ENCODE assay signal across 17 cellular contexts in the genomic region with DNA sequence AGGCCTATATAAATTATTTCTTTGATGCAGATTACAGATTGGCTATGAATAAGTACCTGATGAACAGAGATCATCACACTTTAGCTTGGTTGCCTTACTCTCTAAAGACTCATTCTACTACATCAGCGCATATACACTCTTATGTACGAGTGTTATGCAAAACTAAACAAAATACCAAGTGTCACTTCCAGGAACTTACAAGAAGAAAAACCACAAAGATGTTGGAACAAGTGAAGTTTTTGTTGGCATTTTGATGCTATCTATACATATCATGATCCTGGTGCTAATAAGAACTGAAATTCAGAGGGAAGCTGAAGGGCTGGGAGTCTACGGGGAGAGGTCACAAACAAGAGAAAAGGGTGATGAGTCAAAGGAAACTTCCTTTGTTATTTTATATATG. TPM values are rescaled to one million over a fixed set of nuclear protein-coding genes. Genes with fewer than 3 reads are reported as not detected.
DNase-seq lines count a peak whose midpoint lies in the region; ATAC-seq, FAIRE-seq and TF ChIP-seq lines count a peak whose summit lies in the region.
"Had no signal": no experiment of that assay in that cellular context is flagged by ENCODE, and none has a peak within 500 bp of the region (broad histone marks: within the 10 kb centered on the region; RNA-seq: fewer than 3 reads in every experiment).

No MANE protein-coding gene starts in this region.

- ATAC-seq in left lung (no peak), GM21526 (IDR thresholded peaks at IDR 0.05; ENCODE audit: low FRiP score, unreplicated experiment) (no peak), GM18861 (IDR thresholded peaks at IDR 0.05; ENCODE audit: unreplicated experiment) (no peak)

- H3K9me3 Mint-ChIP-seq in activated CD4-positive, alpha-beta T cell treated with anti-CD3 and anti-CD28 coated beads, Interleukin-2, amount 10 ng/mL, durations not matched to agents 24 days and 14 days: no peaks in the 10 kb centered on the region
- H3K9me3 Mint-ChIP-seq in nephron: no peaks in the 10 kb centered on the region

- H3K36me3 ChIP-seq in bronchial epithelial cell (ENCODE audit: control insufficient read depth, insufficient read depth, low read length) (peaks cover 5% of the 10 kb centered on the region), left lung (peaks cover 0 to 16% of the 10 kb centered on the region in 2 donors)

- peaks cover 39% of the 10 kb centered on the region for H3K36me3 Mint-ChIP-seq in activated CD4-positive, alpha-beta T cell treated with anti-CD3 and anti-CD28 coated beads, Interleukin-2, amount 10 ng/mL, durations not matched to agents 24 days and 14 days (ENCODE audit: low read depth)
- H3K36me3 Mint-ChIP-seq in nephron (ENCODE audit: low read depth): peaks cover 22% of the 10 kb centered on the region

- no peaks in the 10 kb centered on the region for H3K27me3 ChIP-seq in bronchial epithelial cell (ENCODE audit: control insufficient read depth, insufficient read depth, low read length)
- H3K27me3 ChIP-seq in left lung: no peaks in the 10 kb centered on the region

- peak overlapping the region; percentile 41 for H3K27ac Mint-ChIP-seq in activated CD4-positive, alpha-beta T cell treated with anti-CD3 and anti-CD28 coated beads, Interleukin-2, amount 10 ng/mL, durations not matched to agents 24 days and 14 days
- H3K27ac Mint-ChIP-seq in nephron: peak overlapping the region in 2 of 3 experiments; percentile 13 to 19

- peaks cover 0 to 18% of the 10 kb centered on the region in 2 donors for H3K4me1 ChIP-seq in left lung

- no peaks in the 10 kb centered on the region for H3K27me3 Mint-ChIP-seq in activated CD4-positive, alpha-beta T cell treated with anti-CD3 and anti-CD28 coated beads, Interleukin-2, amount 10 ng/mL, durations not matched to agents 24 days and 14 days
- no peaks in the 10 kb centered on the region for H3K27me3 Mint-ChIP-seq in nephron (ENCODE audit: low read depth)

- intact Hi-C loops in activated CD4-positive, alpha-beta T cell treated with anti-CD3 and anti-CD28 coated beads, Interleukin-2, amount 10 ng/mL, durations not matched to agents 24 days and 14 days (cut with micrococcal nuclease): no loop called here
- intact Hi-C loops in left lung (cut with DNase I): no loop called here

- DNase-seq in activated CD4-positive, alpha-beta T cell treated with anti-CD3 and anti-CD28 coated beads, Interleukin-2, amount 10 ng/mL, durations not matched to agents 24 days and 14 days: no peak
- DNase-seq in activated CD4-positive, alpha-beta T cell treated with anti-CD3 and anti-CD28 coated beads, Interleukin-2, amount 50 U/mL, for 1 hour: no peak
- DNase-seq in RWPE1 (ENCODE audit: low spot score) (no peak), bronchial epithelial cell (ENCODE audit: low read depth) (peak; percentile 51), left lung (no peak)
- DNase-seq: Caco-2; foreskin melanocyte; GOT3; NCI-H1694; NCI-H524; occipital lobe; stimulated activated CD4-positive, alpha-beta T cell treated with anti-CD3 and anti-CD28 coated beads, Interleukin-12 subunit alpha, Interleukin-12 subunit beta, amount 100 ng/mL, for 4 hours; substantia nigra; T-helper 9 cell had no signal

- H3K9me3 ChIP-seq in left lung: no peaks in the 10 kb centered on the region
- H3K9me3 ChIP-seq: Caco-2 had no signal

- POLR2A ChIA-PET in RWPE1 (lab: Yijun Ruan, JAX; ENCODE audit: low non-redundant PET): no interaction called here

- FAIRE-seq in bronchial epithelial cell (lab: Jason Lieb, UNC): no peak

- H3K4me3 Mint-ChIP-seq in activated CD4-positive, alpha-beta T cell treated with anti-CD3 and anti-CD28 coated beads, Interleukin-2, amount 10 ng/mL, durations not matched to agents 24 days and 14 days: peak overlapping the region; percentile 31
- peak overlapping the region in 1 of 3 experiments; percentile 59 for H3K4me3 Mint-ChIP-seq in nephron

- H3K27ac ChIP-seq in RWPE1 (peak overlapping the region; percentile 57), left lung (no peak overlapping the region)

- CTCF ChIA-PET in RWPE1 (lab: Yijun Ruan, JAX): no interaction called here

- H3K4me3 ChIP-seq in bronchial epithelial cell (ENCODE audit: low read depth, low read length) (no peak overlapping the region), left lung (no peak overlapping the region)

- H3K4me1 Mint-ChIP-seq in activated CD4-positive, alpha-beta T cell treated with anti-CD3 and anti-CD28 coated beads, Interleukin-2, amount 10 ng/mL, durations not matched to agents 24 days and 14 days: peaks cover 44% of the 10 kb centered on the region
- H3K4me1 Mint-ChIP-seq in nephron: peaks cover 47% of the 10 kb centered on the region

- no peak for TF ChIP-seq CTCF in RWPE1 (conservative IDR thresholded peaks at IDR 0.05; ENCODE audit: low read depth)
- no peak for TF ChIP-seq CTCF in bronchial epithelial cell (IDR thresholded peaks at IDR 0.05; ENCODE audit: insufficient read depth, low read length, severe bottlenecking)
- TF ChIP-seq CTCF in nephron (IDR thresholded peaks at IDR 0.05; ENCODE audit: unreplicated experiment in 3 of 3): no peak
- no peak for TF ChIP-seq CTCF in left lung (IDR thresholded peaks at IDR 0.05)

RNA-seq across cellular contexts. Expression of a gene that starts 47.9 kb away (rescaled TPM):
- total RNA-seq in activated CD4-positive, alpha-beta T cell treated with anti-CD3 and anti-CD28 coated beads, Interleukin-2, amount 10 ng/mL, durations not matched to agents 24 days and 14 days: 62.6 and 66.5 TPM in 2 replicates
- total RNA-seq in bronchial epithelial cell (21.9 and 30.3 TPM in 2 replicates), left lung (10 to 100 TPM; 38.1 to 40.1 TPM)
